In the genomic region with DNA sequence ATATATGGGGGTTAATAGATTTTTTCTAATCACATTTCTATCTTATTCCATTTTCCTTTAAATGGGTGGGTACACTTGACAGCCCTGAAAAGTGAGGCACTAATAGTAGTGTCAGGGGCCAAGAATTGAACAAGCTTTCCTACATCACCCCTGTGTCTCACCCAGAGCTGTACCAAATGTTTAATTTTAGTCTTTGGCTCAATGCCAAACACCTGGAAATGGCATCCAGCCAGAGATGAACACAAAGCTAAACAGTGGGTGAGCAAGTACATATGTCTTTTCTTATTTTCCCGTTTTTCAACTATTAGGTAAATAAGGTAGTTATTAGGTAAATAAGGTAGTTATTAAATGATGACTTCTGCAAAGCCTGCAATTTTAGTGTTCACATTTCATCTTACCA, we compare ENCODE assay signal across 13 cellular contexts.
DNase-seq lines count a peak whose midpoint lies in the region; ATAC-seq and TF ChIP-seq lines count a peak whose summit lies in the region.
"Had no signal": no experiment of that assay in that cellular context is flagged by ENCODE, and none has a peak within 500 bp of the region (broad histone marks: within the 10 kb centered on the region; RNA-seq: fewer than 3 reads in every experiment).

No MANE protein-coding gene starts in this region.

- ATAC-seq in GM18907 (IDR thresholded peaks at IDR 0.05; ENCODE audit: unreplicated experiment) (peak; percentile 13), HG02678 (IDR thresholded peaks at IDR 0.05; ENCODE audit: unreplicated experiment) (peak; percentile 25), GM21723 (IDR thresholded peaks at IDR 0.05; ENCODE audit: unreplicated experiment) (no peak)
- ATAC-seq: activated CD8-positive, alpha-beta memory T cell treated with anti-CD3 and anti-CD28 coated beads, Interleukin-2, amount 10 ng/mL, durations not matched to agents 7 days and 5 days; left lung; right lobe of liver had no signal

- DNase-seq in NCI-H1105 treated with DMSO at 0.1 percent for 48 hours (lab: John Stamatoyannopoulos, UW) (peak; percentile 49), RPMI8226 (peak; percentile 76), NOMO-1 treated with DMSO at 0.1 percent for 48 hours (lab: John Stamatoyannopoulos, UW; ENCODE audit: unreplicated experiment) (no peak), chondrocyte (ENCODE audit: low spot score) (no peak)
- DNase-seq: activated B cell treated with CpG ODN at 0.5 μM for 24 hours; activated CD8-positive, alpha-beta memory T cell treated with anti-CD3 and anti-CD28 coated beads, Interleukin-2, amount 10 ng/mL, durations not matched to agents 7 days and 5 days; activated effector memory CD4-positive, alpha-beta T cell treated with anti-CD3 and anti-CD28 coated beads, Interleukin-2, amount 50 U/mL, for 16 hours; foreskin melanocyte; left lung; right lobe of liver had no signal

- H3K27ac Mint-ChIP-seq in chondrocyte (ENCODE audit: unreplicated experiment) = no peak overlapping the region
- H3K27ac Mint-ChIP-seq: activated B cell treated with CpG ODN at 0.5 μM for 24 hours; activated CD8-positive, alpha-beta memory T cell treated with anti-CD3 and anti-CD28 coated beads, Interleukin-2, amount 10 ng/mL, durations not matched to agents 7 days and 5 days had no signal

- H3K4me1 Mint-ChIP-seq in chondrocyte (ENCODE audit: low read depth) = no peaks in the 10 kb centered on the region

- no peak for TF ChIP-seq CTCF in chondrocyte (IDR thresholded peaks at IDR 0.05)

- H3K4me3 Mint-ChIP-seq in chondrocyte (ENCODE audit: unreplicated experiment) = no peak overlapping the region
- H3K4me3 Mint-ChIP-seq: activated B cell treated with CpG ODN at 0.5 μM for 24 hours; activated CD8-positive, alpha-beta memory T cell treated with anti-CD3 and anti-CD28 coated beads, Interleukin-2, amount 10 ng/mL, durations not matched to agents 7 days and 5 days had no signal

- H3K9me3 Mint-ChIP-seq in chondrocyte (ENCODE audit: low read depth) = no peaks in the 10 kb centered on the region
- H3K9me3 Mint-ChIP-seq: activated B cell treated with CpG ODN at 0.5 μM for 24 hours had no signal

- H3K36me3 Mint-ChIP-seq in chondrocyte (ENCODE audit: low read depth) = no peaks in the 10 kb centered on the region
- H3K36me3 Mint-ChIP-seq: activated CD8-positive, alpha-beta memory T cell treated with anti-CD3 and anti-CD28 coated beads, Interleukin-2, amount 10 ng/mL, durations not matched to agents 7 days and 5 days had no signal

- no peaks in the 10 kb centered on the region for H3K27me3 Mint-ChIP-seq in chondrocyte (ENCODE audit: low read depth)
- H3K27me3 Mint-ChIP-seq: activated B cell treated with CpG ODN at 0.5 μM for 24 hours; activated CD8-positive, alpha-beta memory T cell treated with anti-CD3 and anti-CD28 coated beads, Interleukin-2, amount 10 ng/mL, durations not matched to agents 7 days and 5 days had no signal

Comparison
In these comparisons a context has a peak if more than half of its experiments do, and no peak if none do; other contexts are left out.
1. DNase-seq: peak in NCI-H1105 treated with DMSO at 0.1 percent for 48 hours (single experiment) and RPMI8226 (single experiment); none in NOMO-1 treated with DMSO at 0.1 percent for 48 hours (single experiment) and chondrocyte (single experiment).